Comparison of ENCODE assay signal across 28 cellular contexts in the genomic region with DNA sequence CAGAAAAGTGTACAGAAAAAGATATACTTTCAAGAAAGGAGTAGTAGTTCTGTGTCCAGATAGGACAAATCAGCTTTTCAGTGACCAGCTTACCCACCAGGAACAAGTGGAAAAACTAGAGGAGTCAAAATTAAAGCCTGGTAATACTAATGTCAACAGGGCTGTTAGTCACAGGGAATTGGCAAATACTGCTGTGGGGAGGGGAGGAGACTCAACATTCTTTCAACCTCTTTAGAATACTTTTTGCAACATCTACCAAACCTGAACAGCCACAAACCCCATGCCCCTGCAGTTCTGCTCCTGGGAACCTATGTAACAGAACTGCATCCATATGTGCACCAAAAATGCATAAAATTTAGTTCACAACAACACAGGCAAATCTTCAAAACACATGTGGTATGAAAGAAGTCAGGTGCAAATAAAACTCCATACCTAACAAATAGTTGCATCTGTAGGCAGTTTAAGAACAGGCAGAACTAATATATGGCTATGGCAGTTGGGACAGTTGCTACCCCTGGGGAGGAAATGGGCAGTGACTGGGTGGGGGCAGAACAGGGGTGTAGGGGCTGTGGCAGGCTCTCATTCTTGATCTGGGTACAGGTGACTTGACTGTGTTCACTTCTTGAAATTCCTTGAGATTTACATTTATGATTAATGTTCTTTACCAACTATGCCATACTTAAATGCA. TPM values are rescaled to one million over a fixed set of nuclear protein-coding genes. Genes with fewer than 3 reads are reported as not detected.
DNase-seq lines count a peak whose midpoint lies in the region; ATAC-seq, FAIRE-seq and TF ChIP-seq lines count a peak whose summit lies in the region.
"Had no signal": no experiment of that assay in that cellular context is flagged by ENCODE, and none has a peak within 500 bp of the region (broad histone marks: within the 10 kb centered on the region; RNA-seq: fewer than 3 reads in every experiment).

No MANE protein-coding gene starts in this region.

- H2AFZ ChIP-seq in PC-3 (ENCODE audit: low read length): no peak overlapping the region

- no peaks in the 10 kb centered on the region for H3K36me3 ChIP-seq in PC-3 (ENCODE audit: low read depth, low read length)
- peaks cover 13% of the 10 kb centered on the region for H3K36me3 ChIP-seq in upper lobe of right lung
- H3K36me3 ChIP-seq in pancreas: peaks cover 0 to 4% (median 3%) of the 10 kb centered on the region in 3 donors

- H3K79me2 ChIP-seq in PC-3 (ENCODE audit: low read length): no peaks in the 10 kb centered on the region

- ATAC-seq in activated CD8-positive, alpha-beta T cell treated with anti-CD3 and anti-CD28 coated beads, Interleukin-2, amount 10 ng/mL, durations not matched to agents 7 days and 5 days: no peak
- ATAC-seq in activated CD8-positive, alpha-beta T cell treated with anti-CD3 and anti-CD28 coated beads for 36 hours: no peak
- ATAC-seq in PC-3 (peak; percentile 100), upper lobe of right lung (peak; percentile 93), pancreas (no peak)
- no peak for ATAC-seq in natural killer cell treated with Interleukin-12 subunit alpha and Interleukin-12 subunit beta and Interleukin-15 and Interleukin-18, amount 100 ng/mL, for 72 hours
- ATAC-seq: activated T-helper 17 cell treated with anti-CD3 and anti-CD28 coated beads, Interleukin-2, amount 50 U/mL, for 72 hours; heart left ventricle; left colon; natural killer cell; stimulated activated effector memory CD8-positive, alpha-beta T cell treated with anti-CD3 and anti-CD28 coated beads, Interleukin-12 subunit alpha, Interleukin-12 subunit beta, amount 100 ng/mL, for 72 hours had no signal

- H3K9me3 Mint-ChIP-seq in activated CD8-positive, alpha-beta T cell treated with anti-CD3 and anti-CD28 coated beads, Interleukin-2, amount 10 ng/mL, durations not matched to agents 7 days and 5 days (ENCODE audit: insufficient read depth): peaks cover 13% of the 10 kb centered on the region
- peaks cover 17% of the 10 kb centered on the region for H3K9me3 Mint-ChIP-seq in activated CD8-positive, alpha-beta T cell treated with anti-CD3 and anti-CD28 coated beads for 36 hours
- peaks cover 11% of the 10 kb centered on the region for H3K9me3 Mint-ChIP-seq in natural killer cell treated with Interleukin-12 subunit alpha and Interleukin-12 subunit beta and Interleukin-15 and Interleukin-18, amount 100 ng/mL, for 72 hours

- no peak overlapping the region for H3K4me3 ChIP-seq in PC-3 (ENCODE audit: low read length)
- H3K4me3 ChIP-seq in fibroblast of villous mesenchyme (ENCODE audit: low read depth, low read length): no peak overlapping the region
- no peak overlapping the region for H3K4me3 ChIP-seq in upper lobe of right lung
- H3K4me3 ChIP-seq in pancreas: no peak overlapping the region
- H3K4me3 ChIP-seq: heart left ventricle, SK-N-MC, smooth muscle cell, thoracic aorta had no signal

- no peak for TF ChIP-seq CTCF in activated CD8-positive, alpha-beta T cell treated with anti-CD3 and anti-CD28 coated beads for 36 hours (IDR thresholded peaks at IDR 0.05)
- TF ChIP-seq CTCF in PC-3 (conservative IDR thresholded peaks at IDR 0.05; ENCODE audit: low read depth, low read length) (no peak), fibroblast of villous mesenchyme (IDR thresholded peaks at IDR 0.05; ENCODE audit: insufficient read depth, low read depth, low read length) (no peak), upper lobe of right lung (IDR thresholded peaks at IDR 0.05) (no peak), pancreas (IDR thresholded peaks at IDR 0.05) (no peak)

- no peak overlapping the region for H3K4me3 Mint-ChIP-seq in activated CD8-positive, alpha-beta T cell treated with anti-CD3 and anti-CD28 coated beads, Interleukin-2, amount 10 ng/mL, durations not matched to agents 7 days and 5 days
- H3K4me3 Mint-ChIP-seq in activated CD8-positive, alpha-beta T cell treated with anti-CD3 and anti-CD28 coated beads for 36 hours: no peak overlapping the region
- H3K4me3 Mint-ChIP-seq in natural killer cell treated with Interleukin-12 subunit alpha and Interleukin-12 subunit beta and Interleukin-15 and Interleukin-18, amount 100 ng/mL, for 72 hours: no peak overlapping the region
- H3K4me3 Mint-ChIP-seq: activated naive CD4-positive, alpha-beta T cell treated with anti-CD3 and anti-CD28 coated beads, Interleukin-2, amount 50 U/mL, for 24 hours; activated T-helper 17 cell treated with anti-CD3 and anti-CD28 coated beads, Interleukin-2, amount 50 U/mL, for 72 hours; natural killer cell; stimulated activated effector memory CD8-positive, alpha-beta T cell treated with anti-CD3 and anti-CD28 coated beads, Interleukin-12 subunit alpha, Interleukin-12 subunit beta, amount 100 ng/mL, for 72 hours had no signal

- POLR2A ChIA-PET in activated CD8-positive, alpha-beta T cell treated with anti-CD3 and anti-CD28 coated beads, Interleukin-2, amount 10 ng/mL, durations not matched to agents 7 days and 5 days (lab: Charles Lee): interaction anchor here (0.9 kb wide), 1 partner anchor 9 kb away, joined by 3 read pairs; a partner anchor contains a TSS
- POLR2A ChIA-PET in activated CD8-positive, alpha-beta T cell treated with anti-CD3 and anti-CD28 coated beads for 36 hours (lab: Charles Lee): no interaction called here
- POLR2A ChIA-PET in PC-3 (lab: Charles Lee; ENCODE audit: unreplicated experiment): interaction anchor here (0.5 kb wide), 1 partner anchor 29 kb away, joined by 3 read pairs; no protein-coding TSS in a partner anchor

- H3K4me2 ChIP-seq in PC-3 (ENCODE audit: low read length): 0 out of 2 replicates have a peak overlapping the region, but pooled peaks have one; percentile 27
- H3K4me2 ChIP-seq: smooth muscle cell had no signal

- H3K4me1 Mint-ChIP-seq in activated CD8-positive, alpha-beta T cell treated with anti-CD3 and anti-CD28 coated beads, Interleukin-2, amount 10 ng/mL, durations not matched to agents 7 days and 5 days (ENCODE audit: low read depth): peaks cover 83% of the 10 kb centered on the region
- H3K4me1 Mint-ChIP-seq in activated CD8-positive, alpha-beta T cell treated with anti-CD3 and anti-CD28 coated beads for 36 hours (ENCODE audit: low read depth): no peaks in the 10 kb centered on the region
- peaks cover 8 to 12% of the 10 kb centered on the region in 2 donors for H3K4me1 Mint-ChIP-seq in natural killer cell treated with Interleukin-12 subunit alpha and Interleukin-12 subunit beta and Interleukin-15 and Interleukin-18, amount 100 ng/mL, for 72 hours (ENCODE audit: low read depth in 2 of 2)
- H3K4me1 Mint-ChIP-seq: activated T-helper 17 cell treated with anti-CD3 and anti-CD28 coated beads, Interleukin-2, amount 50 U/mL, for 72 hours; stimulated activated effector memory CD8-positive, alpha-beta T cell treated with anti-CD3 and anti-CD28 coated beads, Interleukin-12 subunit alpha, Interleukin-12 subunit beta, amount 100 ng/mL, for 72 hours had no signal

- BruUV-seq in PC-3 (replicated peaks; lab: Mats Ljungman, UMichigan): no TSS peak

- intact Hi-C loops in activated CD8-positive, alpha-beta T cell treated with anti-CD3 and anti-CD28 coated beads for 36 hours (cut with micrococcal nuclease): no loop called here
- intact Hi-C loops in PC-3 (cut with micrococcal nuclease) (no loop called here), upper lobe of right lung (cut with DNase I) (no loop called here), pancreas (cut with DNase I) (no loop called here)

- H4K20me1 ChIP-seq in PC-3 (ENCODE audit: low read length): no peaks in the 10 kb centered on the region

- H3K27me3 Mint-ChIP-seq in activated CD8-positive, alpha-beta T cell treated with anti-CD3 and anti-CD28 coated beads, Interleukin-2, amount 10 ng/mL, durations not matched to agents 7 days and 5 days (ENCODE audit: low read depth): no peaks in the 10 kb centered on the region
- no peaks in the 10 kb centered on the region for H3K27me3 Mint-ChIP-seq in activated CD8-positive, alpha-beta T cell treated with anti-CD3 and anti-CD28 coated beads for 36 hours
- H3K27me3 Mint-ChIP-seq in natural killer cell treated with Interleukin-12 subunit alpha and Interleukin-12 subunit beta and Interleukin-15 and Interleukin-18, amount 100 ng/mL, for 72 hours: no peaks in the 10 kb centered on the region
- H3K27me3 Mint-ChIP-seq: activated naive CD4-positive, alpha-beta T cell treated with anti-CD3 and anti-CD28 coated beads, Interleukin-2, amount 50 U/mL, for 24 hours; activated T-helper 17 cell treated with anti-CD3 and anti-CD28 coated beads, Interleukin-2, amount 50 U/mL, for 72 hours had no signal

- H3K9me2 ChIP-seq in PC-3 (replicated peaks; ENCODE audit: low read length): no peaks in the 10 kb centered on the region

- H3K4me1 ChIP-seq in PC-3 (ENCODE audit: insufficient read depth, low read length): peaks cover 14% of the 10 kb centered on the region
- H3K4me1 ChIP-seq in upper lobe of right lung: no peaks in the 10 kb centered on the region
- no peaks in the 10 kb centered on the region for H3K4me1 ChIP-seq in pancreas
- H3K4me1 ChIP-seq: heart left ventricle had no signal

- H3K27ac Mint-ChIP-seq in activated CD8-positive, alpha-beta T cell treated with anti-CD3 and anti-CD28 coated beads, Interleukin-2, amount 10 ng/mL, durations not matched to agents 7 days and 5 days: peak overlapping the region; percentile 24
- no peak overlapping the region for H3K27ac Mint-ChIP-seq in activated CD8-positive, alpha-beta T cell treated with anti-CD3 and anti-CD28 coated beads for 36 hours
- H3K27ac Mint-ChIP-seq in natural killer cell treated with Interleukin-12 subunit alpha and Interleukin-12 subunit beta and Interleukin-15 and Interleukin-18, amount 100 ng/mL, for 72 hours: no peak overlapping the region
- H3K27ac Mint-ChIP-seq: activated naive CD4-positive, alpha-beta T cell treated with anti-CD3 and anti-CD28 coated beads, Interleukin-2, amount 50 U/mL, for 24 hours; activated T-helper 17 cell treated with anti-CD3 and anti-CD28 coated beads, Interleukin-2, amount 50 U/mL, for 72 hours; natural killer cell; stimulated activated effector memory CD8-positive, alpha-beta T cell treated with anti-CD3 and anti-CD28 coated beads, Interleukin-12 subunit alpha, Interleukin-12 subunit beta, amount 100 ng/mL, for 72 hours had no signal

- H3K27ac ChIP-seq in PC-3 (ENCODE audit: low read length) (no peak overlapping the region), upper lobe of right lung (no peak overlapping the region), pancreas (no peak overlapping the region)
- H3K27ac ChIP-seq: heart left ventricle, SK-N-MC, thoracic aorta had no signal

- H3K9ac ChIP-seq in PC-3 (ENCODE audit: low read length): no peak overlapping the region

- CTCF ChIA-PET in activated CD8-positive, alpha-beta T cell treated with anti-CD3 and anti-CD28 coated beads, Interleukin-2, amount 10 ng/mL, durations not matched to agents 7 days and 5 days (lab: Charles Lee): no interaction called here
- CTCF ChIA-PET in activated CD8-positive, alpha-beta T cell treated with anti-CD3 and anti-CD28 coated beads for 36 hours (lab: Charles Lee): interaction anchor here (1.2 to 1.6 kb wide), 2 partner anchors 30 to 189 kb away, joined by 4 read pairs; no protein-coding TSS in a partner anchor
- CTCF ChIA-PET in PC-3 (lab: Charles Lee): interaction anchor here (0.8 kb wide), 1 partner anchor 10 kb away, joined by 3 read pairs; a partner anchor contains a TSS

- DNase-seq in activated CD8-positive, alpha-beta T cell treated with anti-CD3 and anti-CD28 coated beads, Interleukin-2, amount 10 ng/mL, durations not matched to agents 7 days and 5 days: no peak
- no peak for DNase-seq in activated CD8-positive, alpha-beta T cell treated with anti-CD3 and anti-CD28 coated beads for 36 hours
- DNase-seq in PC-3 (peak; percentile 81), fibroblast of villous mesenchyme (ENCODE audit: low read depth) (peak; percentile 6), upper lobe of right lung (no peak), pancreas (no peak), CD1c-positive myeloid dendritic cell (ENCODE audit: extremely low spot score) (no peak)
- DNase-seq in natural killer cell treated with Interleukin-12 subunit alpha and Interleukin-12 subunit beta and Interleukin-15 and Interleukin-18, amount 100 ng/mL, for 72 hours (ENCODE audit: low spot score): no peak
- DNase-seq: activated CD4-positive, alpha-beta T cell treated with anti-CD3 and anti-CD28 coated beads for 4 hours; AML-193; H7; heart left ventricle; Karpas-422; left colon; natural killer cell; NCI-H1105 treated with DMSO at 0.1 percent for 48 hours; NCI-H2029 treated with DMSO at 0.1 percent for 48 hours; NCI-H226; stimulated activated CD4-positive, alpha-beta T cell treated with anti-CD3 and anti-CD28 coated beads, Interleukin-2, amount 100 ng/mL, for 48 hours; T-helper 2 cell had no signal

- FAIRE-seq in pancreas (lab: Jason Lieb, UNC): no peak
- FAIRE-seq: astrocyte, endothelial cell of umbilical vein had no signal

- H3K9me3 ChIP-seq in PC-3 (ENCODE audit: low read length) (no peaks in the 10 kb centered on the region), upper lobe of right lung (peaks cover 4% of the 10 kb centered on the region), pancreas (no peaks in the 10 kb centered on the region)

- no peaks in the 10 kb centered on the region for H3F3A ChIP-seq in PC-3 (ENCODE audit: low read length, unreplicated experiment)

- no peaks in the 10 kb centered on the region for H3K27me3 ChIP-seq in PC-3 (ENCODE audit: low read length)
- H3K27me3 ChIP-seq in upper lobe of right lung: no peaks in the 10 kb centered on the region
- H3K27me3 ChIP-seq in pancreas: no peaks in the 10 kb centered on the region
- H3K27me3 ChIP-seq: heart left ventricle had no signal

- peaks cover 92% of the 10 kb centered on the region for H3K36me3 Mint-ChIP-seq in activated CD8-positive, alpha-beta T cell treated with anti-CD3 and anti-CD28 coated beads, Interleukin-2, amount 10 ng/mL, durations not matched to agents 7 days and 5 days (ENCODE audit: low read depth)
- peaks cover 40% of the 10 kb centered on the region for H3K36me3 Mint-ChIP-seq in activated CD8-positive, alpha-beta T cell treated with anti-CD3 and anti-CD28 coated beads for 36 hours (ENCODE audit: low read depth)
- peaks cover 40% of the 10 kb centered on the region for H3K36me3 Mint-ChIP-seq in natural killer cell treated with Interleukin-12 subunit alpha and Interleukin-12 subunit beta and Interleukin-15 and Interleukin-18, amount 100 ng/mL, for 72 hours

RNA-seq across cellular contexts. Expression of a gene that starts 9.7 kb away (rescaled TPM):
- 10 to 100 TPM; 84.0 to 90.8 TPM for total RNA-seq in activated CD8-positive, alpha-beta T cell treated with anti-CD3 and anti-CD28 coated beads, Interleukin-2, amount 10 ng/mL, durations not matched to agents 7 days and 5 days
- 1 to 10 TPM; 3.2 to 4.5 TPM for total RNA-seq in activated CD8-positive, alpha-beta T cell treated with anti-CD3 and anti-CD28 coated beads for 36 hours
- total RNA-seq in PC-3 (2014; rRNA removed) (5.0 and 6.5 TPM in 2 replicates), fibroblast of villous mesenchyme (1.7 and 1.9 TPM in 2 replicates), upper lobe of right lung (23.2 TPM), pancreas (1 to 10 TPM; 2.5 to 4.3 (median 3.5) TPM)
- 1 to 10 TPM; 1.7 to 2.4 TPM for polyA plus RNA-seq in pancreas
- total RNA-seq in natural killer cell treated with Interleukin-12 subunit alpha and Interleukin-12 subunit beta and Interleukin-15 and Interleukin-18, amount 100 ng/mL, for 72 hours: 1 to 10 TPM; 5.7 to 6.4 TPM

RNA-seq across cellular contexts. Expression of a gene that starts 21.6 kb away (rescaled TPM):
- total RNA-seq in activated CD8-positive, alpha-beta T cell treated with anti-CD3 and anti-CD28 coated beads, Interleukin-2, amount 10 ng/mL, durations not matched to agents 7 days and 5 days: 10 to 100 TPM; 72.4 to 74.5 TPM
- total RNA-seq in activated CD8-positive, alpha-beta T cell treated with anti-CD3 and anti-CD28 coated beads for 36 hours: 1 to 10 TPM; 2.8 to 3.7 TPM
- total RNA-seq in PC-3 (2014; rRNA removed) (0.35 and 2.1 TPM in 2 replicates), fibroblast of villous mesenchyme (0.64 and 1.3 TPM in 2 replicates), upper lobe of right lung (25.7 TPM), pancreas (1 to 10 TPM in 5 of 6 donors, under 1 TPM in 1; 0.60 to 2.9 (median 2.1) TPM)
- polyA plus RNA-seq in pancreas: 1 to 10 TPM in 1 of 2 donors, under 1 TPM in 1; 0.95 to 1.9 TPM
- total RNA-seq in natural killer cell treated with Interleukin-12 subunit alpha and Interleukin-12 subunit beta and Interleukin-15 and Interleukin-18, amount 100 ng/mL, for 72 hours: 1 to 10 TPM; 2.2 to 6.8 TPM
- total RNA-seq: H7, smooth muscle cell had no signal
- polyA plus RNA-seq: smooth muscle cell had no signal

Comparison
In these comparisons a context has a peak if more than half of its experiments do, and no peak if none do; other contexts are left out.
1. ATAC-seq: peak in PC-3 (single experiment) and upper lobe of right lung (single experiment); none in activated CD8-positive, alpha-beta T cell treated with anti-CD3 and anti-CD28 coated beads, Interleukin-2, amount 10 ng/mL, durations not matched to agents 7 days and 5 days (single experiment), activated CD8-positive, alpha-beta T cell treated with anti-CD3 and anti-CD28 coated beads for 36 hours (single experiment), pancreas (0 of 4) and natural killer cell treated with Interleukin-12 subunit alpha and Interleukin-12 subunit beta and Interleukin-15 and Interleukin-18, amount 100 ng/mL, for 72 hours (0 of 2).
2. DNase-seq: peak in PC-3 (single experiment) and fibroblast of villous mesenchyme (single experiment); none in activated CD8-positive, alpha-beta T cell treated with anti-CD3 and anti-CD28 coated beads, Interleukin-2, amount 10 ng/mL, durations not matched to agents 7 days and 5 days (single experiment), activated CD8-positive, alpha-beta T cell treated with anti-CD3 and anti-CD28 coated beads for 36 hours (single experiment), upper lobe of right lung (single experiment), pancreas (0 of 6), CD1c-positive myeloid dendritic cell (single experiment) and natural killer cell treated with Interleukin-12 subunit alpha and Interleukin-12 subunit beta and Interleukin-15 and Interleukin-18, amount 100 ng/mL, for 72 hours (single experiment).